ENCODE assay signal across 31 cellular contexts in genomic region chr5:146902471-146902870, GRCh38. TPM values are rescaled to one million over a fixed set of nuclear protein-coding genes. Genes with fewer than 3 reads are reported as not detected.
"Had no signal": no experiment of that assay in that cellular context is flagged by ENCODE, and none has a peak within 500 bp of the region (broad histone marks: within the 10 kb centered on the region; RNA-seq: fewer than 3 reads in every experiment).

No MANE protein-coding gene starts in this region.

- H3K36me3 Mint-ChIP-seq: activated CD4-positive, alpha-beta memory T cell treated with anti-CD3 and anti-CD28 coated beads for 36 hours; activated naive CD4-positive, alpha-beta T cell treated with anti-CD3 and anti-CD28 coated beads, Interleukin-2, amount 50 U/mL, for 24 hours; activated naive CD8-positive, alpha-beta T cell treated with anti-CD3 and anti-CD28 coated beads for 36 hours had no signal

- H3K4me1 Mint-ChIP-seq: activated CD4-positive, alpha-beta T cell treated with anti-CD3 and anti-CD28 coated beads for 36 hours; activated CD4-positive, alpha-beta T cell treated with anti-CD3 and anti-CD28 coated beads, Interleukin-2, amount 10 ng/mL, durations not matched to agents 24 days and 14 days; activated CD8-positive, alpha-beta memory T cell treated with anti-CD3 and anti-CD28 coated beads, Interleukin-2, amount 10 ng/mL, durations not matched to agents 7 days and 5 days; activated naive CD4-positive, alpha-beta T cell treated with anti-CD3 and anti-CD28 coated beads, Interleukin-2, amount 50 U/mL, for 24 hours; activated naive CD8-positive, alpha-beta T cell treated with anti-CD3 and anti-CD28 coated beads for 36 hours; activated naive CD8-positive, alpha-beta T cell treated with anti-CD3 and anti-CD28 coated beads, Interleukin-2, amount 50 U/mL, for 24 hours; T-helper 17 cell had no signal

- H3K27me3 Mint-ChIP-seq: activated CD4-positive, alpha-beta memory T cell treated with anti-CD3 and anti-CD28 coated beads for 36 hours; activated CD4-positive, alpha-beta T cell treated with anti-CD3 and anti-CD28 coated beads, Interleukin-2, amount 10 ng/mL, durations not matched to agents 24 days and 14 days; activated CD8-positive, alpha-beta memory T cell treated with anti-CD3 and anti-CD28 coated beads, Interleukin-2, amount 10 ng/mL, durations not matched to agents 7 days and 5 days; activated naive CD4-positive, alpha-beta T cell treated with anti-CD3 and anti-CD28 coated beads, Interleukin-2, amount 50 U/mL, for 24 hours; activated naive CD8-positive, alpha-beta T cell treated with anti-CD3 and anti-CD28 coated beads for 36 hours; activated naive CD8-positive, alpha-beta T cell treated with anti-CD3 and anti-CD28 coated beads, Interleukin-2, amount 50 U/mL, for 24 hours; T-helper 17 cell had no signal

- DNase-seq: activated CD4-positive, alpha-beta memory T cell treated with anti-CD3 and anti-CD28 coated beads for 36 hours; activated CD4-positive, alpha-beta T cell treated with anti-CD3 and anti-CD28 coated beads for 36 hours; activated CD4-positive, alpha-beta T cell treated with anti-CD3 and anti-CD28 coated beads, Interleukin-2, amount 10 ng/mL, durations not matched to agents 24 days and 14 days; activated CD4-positive, CD25-positive, alpha-beta regulatory T cell; activated CD4-positive, CD25-positive, alpha-beta regulatory T cell treated with anti-CD3 and anti-CD28 coated beads, Interleukin-2, amount 50 U/mL, for 72 hours; activated CD8-positive, alpha-beta memory T cell treated with anti-CD3 and anti-CD28 coated beads, Interleukin-2, amount 10 ng/mL, durations not matched to agents 7 days and 5 days; activated CD8-positive, alpha-beta memory T cell treated with anti-CD3 and anti-CD28 coated beads, Interleukin-2, amount 50 U/mL, for 4 hours; activated CD8-positive, alpha-beta T cell treated with anti-CD3 and anti-CD28 coated beads, Interleukin-2, amount 10 ng/mL, durations not matched to agents 7 days and 5 days; activated effector memory CD4-positive, alpha-beta T cell treated with anti-CD3 and anti-CD28 coated beads, Interleukin-2, amount 50 U/mL, for 16 hours; activated naive CD4-positive, alpha-beta T cell treated with anti-CD3 and anti-CD28 coated beads for 36 hours; activated naive CD8-positive, alpha-beta T cell treated with anti-CD3 and anti-CD28 coated beads for 36 hours; activated naive CD8-positive, alpha-beta T cell treated with anti-CD3 and anti-CD28 coated beads, Interleukin-2, amount 50 U/mL, for 24 hours; activated T-cell treated with anti-CD3 and anti-CD28 coated beads, Interleukin-2, amount 50 U/mL, for 1 hour; activated T-cell treated with anti-CD3 and anti-CD28 coated beads, Interleukin-2, amount 50 U/mL, for 48 hours; adrenal gland; amygdala; aorta; body of pancreas; caudate nucleus; effector CD8-positive, alpha-beta T cell; esophagus squamous epithelium; foreskin melanocyte; head of caudate nucleus; T-helper 17 cell; T1000 had no signal

- H3K9me3 Mint-ChIP-seq: activated CD4-positive, alpha-beta memory T cell treated with anti-CD3 and anti-CD28 coated beads for 36 hours; activated naive CD4-positive, alpha-beta T cell treated with anti-CD3 and anti-CD28 coated beads for 36 hours; activated naive CD4-positive, alpha-beta T cell treated with anti-CD3 and anti-CD28 coated beads, Interleukin-2, amount 50 U/mL, for 24 hours; activated naive CD8-positive, alpha-beta T cell treated with anti-CD3 and anti-CD28 coated beads for 36 hours; activated naive CD8-positive, alpha-beta T cell treated with anti-CD3 and anti-CD28 coated beads, Interleukin-2, amount 50 U/mL, for 24 hours; activated T-helper 1 cell treated with anti-CD3 and anti-CD28 coated beads, Interleukin-12 subunit alpha, Interleukin-12 subunit beta, Interleukin-2, Interleukin-4 antibody, amounts not matched to agents 30 ng/mL and 10 ng/mL and 1 ng/mL, durations not matched to agents 14 hours and 24 hours and 36 hours; activated T-helper 2 cell treated with anti-CD3 and anti-CD28 coated beads, Interferon-gamma antibody, Interleukin-2, Interleukin-4, amounts not matched to agents 10 μg/mL and 5 μg/mL and 100 μg/mL, durations not matched to agents 14 hours and 24 hours and 36 hours; T-helper 2 cell treated with Interferon-gamma antibody and Interleukin-4, amounts not matched to agents 5 μg/mL and 100 μg/mL, for 36 hours had no signal

- H3K27ac Mint-ChIP-seq: activated CD4-positive, alpha-beta memory T cell treated with anti-CD3 and anti-CD28 coated beads for 36 hours; activated CD4-positive, alpha-beta T cell treated with anti-CD3 and anti-CD28 coated beads for 36 hours; activated CD4-positive, alpha-beta T cell treated with anti-CD3 and anti-CD28 coated beads, Interleukin-2, amount 10 ng/mL, durations not matched to agents 24 days and 14 days; activated CD8-positive, alpha-beta memory T cell treated with anti-CD3 and anti-CD28 coated beads, Interleukin-2, amount 10 ng/mL, durations not matched to agents 7 days and 5 days; activated CD8-positive, alpha-beta T cell treated with anti-CD3 and anti-CD28 coated beads, Interleukin-2, amount 10 ng/mL, durations not matched to agents 7 days and 5 days; activated naive CD4-positive, alpha-beta T cell treated with anti-CD3 and anti-CD28 coated beads for 36 hours; activated naive CD4-positive, alpha-beta T cell treated with anti-CD3 and anti-CD28 coated beads, Interleukin-2, amount 50 U/mL, for 24 hours; activated naive CD8-positive, alpha-beta T cell treated with anti-CD3 and anti-CD28 coated beads for 36 hours; activated naive CD8-positive, alpha-beta T cell treated with anti-CD3 and anti-CD28 coated beads, Interleukin-2, amount 50 U/mL, for 24 hours; activated T-helper 1 cell treated with anti-CD3 and anti-CD28 coated beads, Interleukin-12 subunit alpha, Interleukin-12 subunit beta, Interleukin-2, Interleukin-4 antibody, amounts not matched to agents 30 ng/mL and 10 ng/mL and 1 ng/mL, durations not matched to agents 14 hours and 24 hours and 36 hours; activated T-helper 2 cell treated with anti-CD3 and anti-CD28 coated beads, Interferon-gamma antibody, Interleukin-2, Interleukin-4, amounts not matched to agents 10 μg/mL and 5 μg/mL and 100 μg/mL, durations not matched to agents 14 hours and 24 hours and 36 hours; T-helper 17 cell; T-helper 2 cell treated with Interferon-gamma antibody and Interleukin-4, amounts not matched to agents 5 μg/mL and 100 μg/mL, for 36 hours had no signal

- H3K4me3 Mint-ChIP-seq: activated CD4-positive, alpha-beta memory T cell treated with anti-CD3 and anti-CD28 coated beads for 36 hours; activated CD4-positive, alpha-beta T cell treated with anti-CD3 and anti-CD28 coated beads for 36 hours; activated CD4-positive, alpha-beta T cell treated with anti-CD3 and anti-CD28 coated beads, Interleukin-2, amount 10 ng/mL, durations not matched to agents 24 days and 14 days; activated CD8-positive, alpha-beta memory T cell treated with anti-CD3 and anti-CD28 coated beads, Interleukin-2, amount 10 ng/mL, durations not matched to agents 7 days and 5 days; activated CD8-positive, alpha-beta T cell treated with anti-CD3 and anti-CD28 coated beads, Interleukin-2, amount 10 ng/mL, durations not matched to agents 7 days and 5 days; activated naive CD4-positive, alpha-beta T cell treated with anti-CD3 and anti-CD28 coated beads for 36 hours; activated naive CD4-positive, alpha-beta T cell treated with anti-CD3 and anti-CD28 coated beads, Interleukin-2, amount 50 U/mL, for 24 hours; activated naive CD8-positive, alpha-beta T cell treated with anti-CD3 and anti-CD28 coated beads for 36 hours; activated naive CD8-positive, alpha-beta T cell treated with anti-CD3 and anti-CD28 coated beads, Interleukin-2, amount 50 U/mL, for 24 hours; activated T-helper 1 cell treated with anti-CD3 and anti-CD28 coated beads, Interleukin-12 subunit alpha, Interleukin-12 subunit beta, Interleukin-2, Interleukin-4 antibody, amounts not matched to agents 30 ng/mL and 10 ng/mL and 1 ng/mL, durations not matched to agents 14 hours and 24 hours and 36 hours; T-helper 17 cell; T-helper 2 cell treated with Interferon-gamma antibody and Interleukin-4, amounts not matched to agents 5 μg/mL and 100 μg/mL, for 36 hours had no signal

RNA-seq across cellular contexts. Expression of gene PPP2R2B, which starts 23.9 kb away (rescaled TPM):
- total RNA-seq: activated CD4-positive, alpha-beta T cell treated with anti-CD3 and anti-CD28 coated beads, Interleukin-2, amount 10 ng/mL, durations not matched to agents 24 days and 14 days; activated naive CD4-positive, alpha-beta T cell treated with anti-CD3 and anti-CD28 coated beads for 36 hours; activated T-helper 1 cell treated with anti-CD3 and anti-CD28 coated beads, Interleukin-12 subunit alpha, Interleukin-12 subunit beta, Interleukin-2, Interleukin-4 antibody, amounts not matched to agents 30 ng/mL and 10 ng/mL and 1 ng/mL, durations not matched to agents 14 hours and 24 hours and 36 hours; dermis microvascular lymphatic vessel endothelial cell; endothelial cell of umbilical vein had no signal
